In the genomic region with DNA sequence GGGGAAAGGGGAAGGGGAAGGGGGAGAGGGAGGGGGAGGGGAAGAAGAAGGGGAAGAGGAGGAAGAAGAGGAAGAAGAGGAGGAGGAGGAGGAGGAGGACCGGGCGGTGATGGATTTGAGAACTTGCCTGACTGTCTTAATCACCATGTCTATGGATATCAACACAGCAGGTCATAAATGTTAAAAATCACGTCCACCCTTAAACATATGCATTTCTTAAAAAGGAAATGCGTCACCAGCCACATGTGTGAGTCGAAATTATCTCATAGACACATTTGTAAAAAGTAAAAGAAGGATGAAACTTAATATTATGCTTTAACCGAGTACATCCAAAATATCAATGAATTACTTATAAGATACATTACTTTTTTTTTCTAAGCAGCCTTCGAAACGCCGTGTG, we compare ENCODE assay signal across 22 cellular contexts. TPM values are rescaled to one million over a fixed set of nuclear protein-coding genes. Genes with fewer than 3 reads are reported as not detected.
DNase-seq lines count a peak whose midpoint lies in the region; ATAC-seq, FAIRE-seq and TF ChIP-seq lines count a peak whose summit lies in the region.
"Had no signal": no experiment of that assay in that cellular context is flagged by ENCODE, and none has a peak within 500 bp of the region (broad histone marks: within the 10 kb centered on the region; RNA-seq: fewer than 3 reads in every experiment).

No MANE protein-coding gene starts in this region.

- H3K4me2 ChIP-seq in GM23248 (ENCODE audit: unreplicated experiment), result no peak overlapping the region
- H3K4me2 ChIP-seq: A549 had no signal

- peaks cover 8% of the 10 kb centered on the region; the same call in 1 of the 2 replicates for H3F3A ChIP-seq in GM23248 (ENCODE audit: insufficient read depth)

- no peaks in the 10 kb centered on the region for H3K79me2 ChIP-seq in GM23248 (ENCODE audit: insufficient read depth)

- WGBS in GM23248 (ENCODE audit: low coverage in 1 of 2, low lambda C conversion rate in 2 of 2, missing lambda C conversion rate in 2 of 2), 2 experiments, result 61 to 62% methylated on average over 7 to 9 of the region's 9 CpGs

- no peaks in the 10 kb centered on the region for H3K36me3 Mint-ChIP-seq in activated T-cell treated with anti-CD3 and anti-CD28 coated beads, Interleukin-2, amount 50 U/mL, for 4 hours (ENCODE audit: insufficient read depth)
- no peaks in the 10 kb centered on the region for H3K36me3 Mint-ChIP-seq in CD8-positive, alpha-beta memory T cell
- H3K36me3 Mint-ChIP-seq: CD14-positive monocyte had no signal

- H3K36me3 ChIP-seq in GM23248 (ENCODE audit: low read depth) (no peaks in the 10 kb centered on the region), bronchial epithelial cell (ENCODE audit: control insufficient read depth, insufficient read depth, low read length) (no peaks in the 10 kb centered on the region)
- H3K36me3 ChIP-seq in CD8-positive, alpha-beta memory T cell (ENCODE audit: insufficient read depth, low read length), result no peaks in the 10 kb centered on the region
- H3K36me3 ChIP-seq: Peyer's patch had no signal

- H3K9me3 ChIP-seq in GM23248 (ENCODE audit: low read depth), result no peaks in the 10 kb centered on the region
- no peaks in the 10 kb centered on the region for H3K9me3 ChIP-seq in CD8-positive, alpha-beta memory T cell (ENCODE audit: low read length)
- H3K9me3 ChIP-seq: A549, Peyer's patch had no signal

- H3K9me2 ChIP-seq in GM23248 (ENCODE audit: insufficient read depth), result no peaks in the 10 kb centered on the region

- DNase-seq in activated T-cell treated with anti-CD3 and anti-CD28 coated beads, Interleukin-2, amount 50 U/mL, for 4 hours, result no peak
- no peak for DNase-seq in activated T-cell treated with anti-CD3 and anti-CD28 coated beads, Interleukin-2, amount 50 U/mL, for 1 hour
- DNase-seq in GM23248, result peak; percentile 53
- DNase-seq in LHCN-M2 (ENCODE audit: low read depth), result peak; percentile 19
- DNase-seq in bronchial epithelial cell (ENCODE audit: low read depth), result peak; percentile 13
- DNase-seq in CD8-positive, alpha-beta memory T cell, result no peak
- no peak for DNase-seq in dedifferentiated amniotic fluid mesenchymal stem cell (ENCODE audit: extremely low spot score)
- DNase-seq: DMS53, GF-D8, NCI-H1105 treated with DMSO at 0.1 percent for 48 hours, NCI-H2081 treated with DMSO at 0.1 percent for 48 hours, NCI-H2171 treated with DMSO at 0.1 percent for 48 hours, NCI-H524 treated with DMSO at 0.1 percent for 48 hours, NCI-H82 had no signal

- no peaks in the 10 kb centered on the region for H4K20me1 ChIP-seq in GM23248 (ENCODE audit: insufficient read depth)

- H3K4me3 Mint-ChIP-seq in activated T-cell treated with anti-CD3 and anti-CD28 coated beads, Interleukin-2, amount 50 U/mL, for 4 hours, result no peak overlapping the region
- H3K4me3 Mint-ChIP-seq in CD8-positive, alpha-beta memory T cell, result no peak overlapping the region
- H3K4me3 Mint-ChIP-seq: B cell, CD14-positive monocyte had no signal

- CTCF ChIA-PET in CD8-positive, alpha-beta memory T cell (lab: Charles Lee), result no interaction called here

- H3K9me3 Mint-ChIP-seq in activated T-cell treated with anti-CD3 and anti-CD28 coated beads, Interleukin-2, amount 50 U/mL, for 4 hours, result no peaks in the 10 kb centered on the region
- no peaks in the 10 kb centered on the region for H3K9me3 Mint-ChIP-seq in CD8-positive, alpha-beta memory T cell

- H3K4me1 ChIP-seq in GM23248 (ENCODE audit: insufficient read depth), result peaks cover 28% of the 10 kb centered on the region
- H3K4me1 ChIP-seq in CD8-positive, alpha-beta memory T cell (ENCODE audit: insufficient read depth, low read length), result no peaks in the 10 kb centered on the region
- H3K4me1 ChIP-seq: A549, Peyer's patch had no signal

- H3K4me3 ChIP-seq in GM23248, result no peak overlapping the region
- no peak overlapping the region for H3K4me3 ChIP-seq in bronchial epithelial cell (ENCODE audit: low read depth, low read length)
- H3K4me3 ChIP-seq in CD8-positive, alpha-beta memory T cell (ENCODE audit: low read length), result no peak overlapping the region
- H3K4me3 ChIP-seq: A549, Peyer's patch had no signal

- no peak for TF ChIP-seq CTCF in bronchial epithelial cell (IDR thresholded peaks at IDR 0.05; ENCODE audit: insufficient read depth, low read length, severe bottlenecking)

- POLR2A ChIA-PET in CD8-positive, alpha-beta memory T cell (lab: Charles Lee), result no interaction called here

- H3K27me3 ChIP-seq in GM23248 (replicated peaks; ENCODE audit: insufficient read depth) (no peaks in the 10 kb centered on the region), bronchial epithelial cell (ENCODE audit: control insufficient read depth, insufficient read depth, low read length) (no peaks in the 10 kb centered on the region)
- H3K27me3 ChIP-seq in CD8-positive, alpha-beta memory T cell (ENCODE audit: insufficient read depth, low read length, poor library complexity, severe bottlenecking), result peaks cover 5% of the 10 kb centered on the region
- H3K27me3 ChIP-seq: Peyer's patch had no signal

- H3K9ac ChIP-seq in GM23248, result no peak overlapping the region

- no peak for FAIRE-seq in bronchial epithelial cell (lab: Jason Lieb, UNC)
- FAIRE-seq: A549, D721Med, GM19239, H1 had no signal

- H3K27ac ChIP-seq in GM23248, result no peak overlapping the region
- H3K27ac ChIP-seq in CD8-positive, alpha-beta memory T cell (ENCODE audit: low read depth, low read length), result no peak overlapping the region
- H3K27ac ChIP-seq: A549, Peyer's patch had no signal

- no peaks in the 10 kb centered on the region for H3K4me1 Mint-ChIP-seq in activated T-cell treated with anti-CD3 and anti-CD28 coated beads, Interleukin-2, amount 50 U/mL, for 4 hours (ENCODE audit: low read depth)
- H3K4me1 Mint-ChIP-seq in CD8-positive, alpha-beta memory T cell, result no peaks in the 10 kb centered on the region
- H3K4me1 Mint-ChIP-seq: B cell had no signal

- no peak overlapping the region for H3K27ac Mint-ChIP-seq in CD8-positive, alpha-beta memory T cell
- H3K27ac Mint-ChIP-seq: B cell, CD14-positive monocyte had no signal

- peak; percentile 28 to 56 for ATAC-seq in activated T-cell treated with anti-CD3 and anti-CD28 coated beads, Interleukin-2, amount 50 U/mL, for 4 hours
- ATAC-seq in GM18873 (IDR thresholded peaks at IDR 0.05; ENCODE audit: low FRiP score, unreplicated experiment), result no peak
- ATAC-seq: A549 had no signal

- in situ Hi-C loops in GM23248 (cut with MboI), result no loop called here

- H3K27me3 Mint-ChIP-seq in activated T-cell treated with anti-CD3 and anti-CD28 coated beads, Interleukin-2, amount 50 U/mL, for 4 hours (ENCODE audit: low read depth), result peaks cover 7% of the 10 kb centered on the region
- peaks cover 7 to 23% of the 10 kb centered on the region in 2 donors for H3K27me3 Mint-ChIP-seq in CD8-positive, alpha-beta memory T cell

- H2AFZ ChIP-seq in GM23248, result no peak overlapping the region

RNA-seq across cellular contexts. Expression of a gene that starts 42.0 kb away (rescaled TPM):
- total RNA-seq in activated T-cell treated with anti-CD3 and anti-CD28 coated beads, Interleukin-2, amount 50 U/mL, for 4 hours, result 10 to 100 TPM; 46.9 to 58.1 (median 47.9) TPM
- 40.3 and 45.3 TPM in 2 replicates for total RNA-seq in GM23248 (2014; rRNA removed; shearing (Covaris generic))
- 30.7 and 34.4 TPM in 2 replicates for polyA plus RNA-seq in GM23248 (2016; fragmentation: Nextera tagmentation; extraction: Ambion mirVana)
- total RNA-seq in LHCN-M2 (2014; rRNA removed) (84.6 and 105 TPM in 2 replicates), bronchial epithelial cell (14.2 and 36.6 TPM in 2 replicates)
- polyA plus RNA-seq in LHCN-M2 (2012), result 63.1 TPM
- 10 to 100 TPM; 25.0 to 27.3 TPM for total RNA-seq in CD8-positive, alpha-beta memory T cell
- 29.5 TPM for polyA plus RNA-seq in CD8-positive, alpha-beta memory T cell

Comparison
In these comparisons a context has a peak if more than half of its experiments do, and no peak if none do; other contexts are left out.
1. DNase-seq: peak in GM23248 (single experiment), LHCN-M2 (single experiment) and bronchial epithelial cell (single experiment); none in activated T-cell treated with anti-CD3 and anti-CD28 coated beads, Interleukin-2, amount 50 U/mL, for 4 hours (single experiment), activated T-cell treated with anti-CD3 and anti-CD28 coated beads, Interleukin-2, amount 50 U/mL, for 1 hour (single experiment), CD8-positive, alpha-beta memory T cell (0 of 5) and dedifferentiated amniotic fluid mesenchymal stem cell (single experiment).